Comparison of ENCODE assay signal across 1 cellular context in the genomic region with DNA sequence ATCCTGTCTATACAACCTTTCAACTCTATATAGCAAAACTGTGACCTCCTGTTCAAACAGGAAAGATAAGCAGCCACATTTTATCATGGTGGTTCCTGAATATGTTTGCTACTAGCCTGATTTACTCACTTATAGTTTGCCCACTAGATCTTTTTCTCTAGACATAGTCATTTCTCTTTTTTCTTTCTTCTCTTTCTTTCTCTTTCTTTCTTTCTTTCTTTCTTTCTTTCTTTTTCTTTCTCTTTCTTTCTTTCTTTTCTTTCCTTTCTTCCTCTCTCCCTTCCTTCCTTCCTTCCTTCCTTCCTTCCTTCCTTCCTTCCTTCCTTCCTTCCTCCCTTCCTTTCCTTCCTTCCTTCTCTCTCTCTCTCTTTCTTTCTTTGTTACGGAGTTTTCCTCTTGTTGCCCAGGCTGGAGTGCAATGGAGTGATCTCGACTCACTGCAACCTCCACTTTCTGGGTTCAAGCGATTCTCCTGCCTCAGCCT.
A peak's percentile ranks its signal among the peaks of the same experiment; 100 is the strongest.
TF ChIP-seq lines count a peak whose summit lies in the region.

No MANE protein-coding gene starts in this region.

TF ChIP-seq in GM12878, 131 proteins besides CTCF, POLR2A, EP300 and RAD21:
- TF ChIP-seq IKZF2 (IDR thresholded peaks at IDR 0.05) = 0 out of 4 replicates have a peak, but pooled peaks of 1 of the 2 experiments have one; percentile 16
